In the genomic region with DNA sequence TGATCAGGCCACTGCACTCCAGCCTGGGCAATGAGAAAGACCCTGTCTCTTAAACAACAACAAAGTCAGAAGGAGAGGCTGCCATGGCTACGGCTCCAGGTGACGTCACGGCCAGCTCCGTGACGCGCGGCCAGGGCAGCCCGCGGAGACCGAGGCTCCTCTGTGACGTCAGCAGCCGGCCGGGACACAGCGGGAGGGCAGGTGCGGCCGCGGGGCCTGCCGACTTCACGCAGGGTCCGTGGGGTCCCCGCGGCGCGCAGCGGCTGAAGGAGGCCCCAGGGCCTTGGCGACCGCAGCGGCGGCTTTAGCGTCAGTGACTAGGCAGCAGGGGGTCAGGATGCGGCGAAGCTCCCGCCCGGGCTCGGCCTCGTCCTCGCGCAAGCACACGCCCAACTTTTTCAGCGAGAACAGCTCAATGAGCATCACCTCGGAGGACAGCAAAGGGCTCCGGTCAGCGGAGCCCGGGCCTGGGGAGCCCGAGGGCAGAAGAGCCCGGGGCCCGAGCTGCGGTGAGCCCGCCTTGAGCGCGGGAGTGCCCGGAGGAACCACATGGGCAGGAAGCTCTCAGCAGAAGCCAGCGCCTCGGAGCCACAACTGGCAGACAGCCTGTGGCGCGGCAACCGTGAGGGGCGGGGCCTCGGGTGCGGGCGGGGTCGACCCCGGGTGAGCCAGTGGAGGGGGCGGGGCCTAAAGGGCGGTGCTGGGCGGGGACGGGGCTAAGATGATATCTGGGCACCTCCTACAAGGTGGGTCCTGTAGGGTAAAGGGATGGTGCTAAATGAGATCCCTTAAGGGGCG, we compare ENCODE assay signal across 1 cellular context.
TF ChIP-seq lines count a peak whose summit lies in the region.

A gene with protein sequence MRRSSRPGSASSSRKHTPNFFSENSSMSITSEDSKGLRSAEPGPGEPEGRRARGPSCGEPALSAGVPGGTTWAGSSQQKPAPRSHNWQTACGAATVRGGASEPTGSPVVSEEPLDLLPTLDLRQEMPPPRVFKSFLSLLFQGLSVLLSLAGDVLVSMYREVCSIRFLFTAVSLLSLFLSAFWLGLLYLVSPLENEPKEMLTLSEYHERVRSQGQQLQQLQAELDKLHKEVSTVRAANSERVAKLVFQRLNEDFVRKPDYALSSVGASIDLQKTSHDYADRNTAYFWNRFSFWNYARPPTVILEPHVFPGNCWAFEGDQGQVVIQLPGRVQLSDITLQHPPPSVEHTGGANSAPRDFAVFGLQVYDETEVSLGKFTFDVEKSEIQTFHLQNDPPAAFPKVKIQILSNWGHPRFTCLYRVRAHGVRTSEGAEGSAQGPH (plus strand): TSS at position 163 of the 798 bp plus-strand sequence. CDS start 175 bp downstream, at position 338.

TF ChIP-seq in HepG2, 621 proteins besides CTCF, POLR2A, EP300 and RAD21 (continued from another document and continues in another):
- TF ChIP-seq POLR2AphosphoS2 (IDR thresholded peaks at IDR 0.05; ENCODE audit: low read depth, low read length) (0 out of 2 replicates have a peak, but pooled peaks have one; percentile 50), KAT7 (CRISPR knock-in tag; IDR thresholded peaks at IDR 0.05; ENCODE audit: borderline replicate concordance) (0 out of 2 replicates have a peak, but pooled peaks have one; percentile 53), ZNF780A (CRISPR knock-in tag; IDR thresholded peaks at IDR 0.05) (peak; percentile 93; the same call in 1 of the 2 replicates), ZNF256 (CRISPR knock-in tag; conservative IDR thresholded peaks at IDR 0.05) (peak; percentile 99), ZNF543 (CRISPR knock-in tag; IDR thresholded peaks at IDR 0.05) (peak; percentile 81; the same call in 1 of the 2 replicates), NFYC (CRISPR knock-in tag; IDR thresholded peaks at IDR 0.05) (no peak), RXRB (CRISPR knock-in tag; IDR thresholded peaks at IDR 0.05; ENCODE audit: borderline replicate concordance) (peak; percentile 66), KLF9 (CRISPR knock-in tag; IDR thresholded peaks at IDR 0.05; ENCODE audit: low read depth) (peak; percentile 95), ARNTL (CRISPR knock-in tag; IDR thresholded peaks at IDR 0.05) (peak; percentile 93), ZNF20 (CRISPR knock-in tag; IDR thresholded peaks at IDR 0.05) (no peak; the same call in none of the 2 replicates), ZNF550 (CRISPR knock-in tag; IDR thresholded peaks at IDR 0.05; ENCODE audit: borderline replicate concordance) (0 out of 2 replicates have a peak, but pooled peaks have one; percentile 60), ZSCAN25 (CRISPR knock-in tag; IDR thresholded peaks at IDR 0.05) (peak; percentile 83; the same call in 1 of the 2 replicates), RNF2 (conservative IDR thresholded peaks at IDR 0.05; ENCODE audit: low read depth) (peak; percentile 100), ZNF629 (CRISPR knock-in tag; conservative IDR thresholded peaks at IDR 0.05) (peak; percentile 63; the same call in 1 of the 2 replicates), ZNF337 (CRISPR knock-in tag; IDR thresholded peaks at IDR 0.05; ENCODE audit: borderline replicate concordance, low read depth) (peak; percentile 91), KDM4B (CRISPR knock-in tag; IDR thresholded peaks at IDR 0.05) (peak; percentile 94), RARA (CRISPR knock-in tag; IDR thresholded peaks at IDR 0.05) (peak; percentile 59; the same call in 1 of the 2 replicates), ZKSCAN8 (CRISPR knock-in tag; IDR thresholded peaks at IDR 0.05; ENCODE audit: borderline replicate concordance) (no peak), TOPORS (CRISPR knock-in tag; IDR thresholded peaks at IDR 0.05) (peak; percentile 46; the same call in 1 of the 2 replicates), HMG20B (CRISPR knock-in tag; conservative IDR thresholded peaks at IDR 0.05) (peak; percentile 73; the same call in 1 of the 2 replicates), IKZF1 (IDR thresholded peaks at IDR 0.05) (no peak), ZNF143 (CRISPR knock-in tag; IDR thresholded peaks at IDR 0.05) (peak; percentile 68), PRPF4 (IDR thresholded peaks at IDR 0.05; ENCODE audit: low read depth, low read length, poor library complexity, severe bottlenecking) (no peak), AKAP8 (CRISPR knock-in tag; IDR thresholded peaks at IDR 0.05) (peak; percentile 100), ZFP1 (CRISPR knock-in tag; IDR thresholded peaks at IDR 0.05) (peak; percentile 55; the same call in 1 of the 2 replicates), SRSF9 (IDR thresholded peaks at IDR 0.05; ENCODE audit: borderline replicate concordance, insufficient read depth, low read depth, low read length, poor library complexity, severe bottlenecking) (no peak), SMARCE1 (IDR thresholded peaks at IDR 0.05; ENCODE audit: borderline replicate concordance) (no peak), PHF21A (CRISPR knock-in tag; IDR thresholded peaks at IDR 0.05) (no peak; the same call in 1 of the 2 replicates), KMT2A (CRISPR knock-in tag; IDR thresholded peaks at IDR 0.05) (no peak; the same call in none of the 2 replicates), MIXL1 (CRISPR knock-in tag; IDR thresholded peaks at IDR 0.05) (peak; percentile 89)
- TF ChIP-seq, protein P1, sequence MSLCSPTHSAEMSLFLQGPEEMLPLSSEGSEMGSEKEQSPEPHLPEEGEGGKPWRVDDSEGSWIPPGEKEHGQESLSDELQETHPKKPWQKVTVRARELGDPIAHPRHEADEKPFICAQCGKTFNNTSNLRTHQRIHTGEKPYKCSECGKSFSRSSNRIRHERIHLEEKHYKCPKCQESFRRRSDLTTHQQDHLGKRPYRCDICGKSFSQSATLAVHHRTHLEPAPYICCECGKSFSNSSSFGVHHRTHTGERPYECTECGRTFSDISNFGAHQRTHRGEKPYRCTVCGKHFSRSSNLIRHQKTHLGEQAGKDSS (CRISPR knock-in tag; IDR thresholded peaks at IDR 0.05; ENCODE audit: borderline replicate concordance, low read depth) = peak; percentile 89
- TF ChIP-seq, protein P2, sequence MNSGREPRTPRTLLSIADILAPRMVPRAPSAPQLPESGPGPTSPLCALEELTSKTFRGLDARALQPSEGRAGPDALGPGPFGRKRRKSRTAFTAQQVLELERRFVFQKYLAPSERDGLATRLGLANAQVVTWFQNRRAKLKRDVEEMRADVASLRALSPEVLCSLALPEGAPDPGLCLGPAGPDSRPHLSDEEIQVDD (CRISPR knock-in tag; IDR thresholded peaks at IDR 0.05; ENCODE audit: borderline replicate concordance) = peak; percentile 98
- TF ChIP-seq, protein P3, sequence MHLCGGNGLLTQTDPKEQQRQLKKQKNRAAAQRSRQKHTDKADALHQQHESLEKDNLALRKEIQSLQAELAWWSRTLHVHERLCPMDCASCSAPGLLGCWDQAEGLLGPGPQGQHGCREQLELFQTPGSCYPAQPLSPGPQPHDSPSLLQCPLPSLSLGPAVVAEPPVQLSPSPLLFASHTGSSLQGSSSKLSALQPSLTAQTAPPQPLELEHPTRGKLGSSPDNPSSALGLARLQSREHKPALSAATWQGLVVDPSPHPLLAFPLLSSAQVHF (CRISPR knock-in tag; IDR thresholded peaks at IDR 0.05) = peak; percentile 99
- TF ChIP-seq, protein P4, sequence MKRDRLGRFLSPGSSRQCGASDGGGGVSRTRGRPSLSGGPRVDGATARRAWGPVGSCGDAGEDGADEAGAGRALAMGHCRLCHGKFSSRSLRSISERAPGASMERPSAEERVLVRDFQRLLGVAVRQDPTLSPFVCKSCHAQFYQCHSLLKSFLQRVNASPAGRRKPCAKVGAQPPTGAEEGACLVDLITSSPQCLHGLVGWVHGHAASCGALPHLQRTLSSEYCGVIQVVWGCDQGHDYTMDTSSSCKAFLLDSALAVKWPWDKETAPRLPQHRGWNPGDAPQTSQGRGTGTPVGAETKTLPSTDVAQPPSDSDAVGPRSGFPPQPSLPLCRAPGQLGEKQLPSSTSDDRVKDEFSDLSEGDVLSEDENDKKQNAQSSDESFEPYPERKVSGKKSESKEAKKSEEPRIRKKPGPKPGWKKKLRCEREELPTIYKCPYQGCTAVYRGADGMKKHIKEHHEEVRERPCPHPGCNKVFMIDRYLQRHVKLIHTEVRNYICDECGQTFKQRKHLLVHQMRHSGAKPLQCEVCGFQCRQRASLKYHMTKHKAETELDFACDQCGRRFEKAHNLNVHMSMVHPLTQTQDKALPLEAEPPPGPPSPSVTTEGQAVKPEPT (CRISPR knock-in tag; IDR thresholded peaks at IDR 0.05; ENCODE audit: low read depth) = 0 out of 2 replicates have a peak, but pooled peaks have one; percentile 94
- TF ChIP-seq, protein P5, sequence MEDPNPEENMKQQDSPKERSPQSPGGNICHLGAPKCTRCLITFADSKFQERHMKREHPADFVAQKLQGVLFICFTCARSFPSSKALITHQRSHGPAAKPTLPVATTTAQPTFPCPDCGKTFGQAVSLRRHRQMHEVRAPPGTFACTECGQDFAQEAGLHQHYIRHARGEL (CRISPR knock-in tag; IDR thresholded peaks at IDR 0.05) = 0 out of 2 replicates have a peak, but pooled peaks have one; percentile 18
- TF ChIP-seq, protein P6, sequence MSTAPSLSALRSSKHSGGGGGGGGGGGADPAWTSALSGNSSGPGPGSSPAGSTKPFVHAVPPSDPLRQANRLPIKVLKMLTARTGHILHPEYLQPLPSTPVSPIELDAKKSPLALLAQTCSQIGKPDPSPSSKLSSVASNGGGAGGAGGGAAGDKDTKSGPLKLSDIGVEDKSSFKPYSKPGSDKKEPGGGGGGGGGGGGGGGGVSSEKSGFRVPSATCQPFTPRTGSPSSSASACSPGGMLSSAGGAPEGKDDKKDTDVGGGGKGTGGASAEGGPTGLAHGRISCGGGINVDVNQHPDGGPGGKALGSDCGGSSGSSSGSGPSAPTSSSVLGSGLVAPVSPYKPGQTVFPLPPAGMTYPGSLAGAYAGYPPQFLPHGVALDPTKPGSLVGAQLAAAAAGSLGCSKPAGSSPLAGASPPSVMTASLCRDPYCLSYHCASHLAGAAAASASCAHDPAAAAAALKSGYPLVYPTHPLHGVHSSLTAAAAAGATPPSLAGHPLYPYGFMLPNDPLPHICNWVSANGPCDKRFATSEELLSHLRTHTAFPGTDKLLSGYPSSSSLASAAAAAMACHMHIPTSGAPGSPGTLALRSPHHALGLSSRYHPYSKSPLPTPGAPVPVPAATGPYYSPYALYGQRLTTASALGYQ (CRISPR knock-in tag; IDR thresholded peaks at IDR 0.05) = peak; percentile 94
- TF ChIP-seq, protein P7, sequence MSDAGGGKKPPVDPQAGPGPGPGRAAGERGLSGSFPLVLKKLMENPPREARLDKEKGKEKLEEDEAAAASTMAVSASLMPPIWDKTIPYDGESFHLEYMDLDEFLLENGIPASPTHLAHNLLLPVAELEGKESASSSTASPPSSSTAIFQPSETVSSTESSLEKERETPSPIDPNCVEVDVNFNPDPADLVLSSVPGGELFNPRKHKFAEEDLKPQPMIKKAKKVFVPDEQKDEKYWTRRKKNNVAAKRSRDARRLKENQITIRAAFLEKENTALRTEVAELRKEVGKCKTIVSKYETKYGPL (CRISPR knock-in tag; IDR thresholded peaks at IDR 0.05) = peak; percentile 95
- TF ChIP-seq, protein P8, sequence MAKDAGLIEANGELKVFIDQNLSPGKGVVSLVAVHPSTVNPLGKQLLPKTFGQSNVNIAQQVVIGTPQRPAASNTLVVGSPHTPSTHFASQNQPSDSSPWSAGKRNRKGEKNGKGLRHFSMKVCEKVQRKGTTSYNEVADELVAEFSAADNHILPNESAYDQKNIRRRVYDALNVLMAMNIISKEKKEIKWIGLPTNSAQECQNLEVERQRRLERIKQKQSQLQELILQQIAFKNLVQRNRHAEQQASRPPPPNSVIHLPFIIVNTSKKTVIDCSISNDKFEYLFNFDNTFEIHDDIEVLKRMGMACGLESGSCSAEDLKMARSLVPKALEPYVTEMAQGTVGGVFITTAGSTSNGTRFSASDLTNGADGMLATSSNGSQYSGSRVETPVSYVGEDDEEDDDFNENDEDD (CRISPR knock-in tag; IDR thresholded peaks at IDR 0.05; ENCODE audit: borderline replicate concordance) = peak; percentile 98
- TF ChIP-seq, protein P9, sequence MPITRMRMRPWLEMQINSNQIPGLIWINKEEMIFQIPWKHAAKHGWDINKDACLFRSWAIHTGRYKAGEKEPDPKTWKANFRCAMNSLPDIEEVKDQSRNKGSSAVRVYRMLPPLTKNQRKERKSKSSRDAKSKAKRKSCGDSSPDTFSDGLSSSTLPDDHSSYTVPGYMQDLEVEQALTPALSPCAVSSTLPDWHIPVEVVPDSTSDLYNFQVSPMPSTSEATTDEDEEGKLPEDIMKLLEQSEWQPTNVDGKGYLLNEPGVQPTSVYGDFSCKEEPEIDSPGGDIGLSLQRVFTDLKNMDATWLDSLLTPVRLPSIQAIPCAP (CRISPR knock-in tag; IDR thresholded peaks at IDR 0.05; ENCODE audit: low read depth) = no peak
- TF ChIP-seq, protein P10, sequence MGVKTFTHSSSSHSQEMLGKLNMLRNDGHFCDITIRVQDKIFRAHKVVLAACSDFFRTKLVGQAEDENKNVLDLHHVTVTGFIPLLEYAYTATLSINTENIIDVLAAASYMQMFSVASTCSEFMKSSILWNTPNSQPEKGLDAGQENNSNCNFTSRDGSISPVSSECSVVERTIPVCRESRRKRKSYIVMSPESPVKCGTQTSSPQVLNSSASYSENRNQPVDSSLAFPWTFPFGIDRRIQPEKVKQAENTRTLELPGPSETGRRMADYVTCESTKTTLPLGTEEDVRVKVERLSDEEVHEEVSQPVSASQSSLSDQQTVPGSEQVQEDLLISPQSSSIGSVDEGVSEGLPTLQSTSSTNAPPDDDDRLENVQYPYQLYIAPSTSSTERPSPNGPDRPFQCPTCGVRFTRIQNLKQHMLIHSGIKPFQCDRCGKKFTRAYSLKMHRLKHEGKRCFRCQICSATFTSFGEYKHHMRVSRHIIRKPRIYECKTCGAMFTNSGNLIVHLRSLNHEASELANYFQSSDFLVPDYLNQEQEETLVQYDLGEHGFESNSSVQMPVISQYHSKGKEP (CRISPR knock-in tag; IDR thresholded peaks at IDR 0.05) = peak; percentile 87; the same call in 1 of the 2 replicates
- TF ChIP-seq, protein P11, sequence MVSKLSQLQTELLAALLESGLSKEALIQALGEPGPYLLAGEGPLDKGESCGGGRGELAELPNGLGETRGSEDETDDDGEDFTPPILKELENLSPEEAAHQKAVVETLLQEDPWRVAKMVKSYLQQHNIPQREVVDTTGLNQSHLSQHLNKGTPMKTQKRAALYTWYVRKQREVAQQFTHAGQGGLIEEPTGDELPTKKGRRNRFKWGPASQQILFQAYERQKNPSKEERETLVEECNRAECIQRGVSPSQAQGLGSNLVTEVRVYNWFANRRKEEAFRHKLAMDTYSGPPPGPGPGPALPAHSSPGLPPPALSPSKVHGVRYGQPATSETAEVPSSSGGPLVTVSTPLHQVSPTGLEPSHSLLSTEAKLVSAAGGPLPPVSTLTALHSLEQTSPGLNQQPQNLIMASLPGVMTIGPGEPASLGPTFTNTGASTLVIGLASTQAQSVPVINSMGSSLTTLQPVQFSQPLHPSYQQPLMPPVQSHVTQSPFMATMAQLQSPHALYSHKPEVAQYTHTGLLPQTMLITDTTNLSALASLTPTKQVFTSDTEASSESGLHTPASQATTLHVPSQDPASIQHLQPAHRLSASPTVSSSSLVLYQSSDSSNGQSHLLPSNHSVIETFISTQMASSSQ (IDR thresholded peaks at IDR 0.05; ENCODE audit: low read depth) = no peak
- TF ChIP-seq, protein P11 (CRISPR knock-in tag; IDR thresholded peaks at IDR 0.05; ENCODE audit: borderline replicate concordance) = peak; percentile 61
